ENCODE assay signal across 1 cellular context in genomic region chrX:103124284-103124683, GRCh38.
TF ChIP-seq lines count a peak whose summit lies in the region.

No MANE protein-coding gene starts in this region.

TF ChIP-seq in K562, 482 proteins besides CTCF, POLR2A, EP300 and RAD21 (continued from another document and continues in another):
- TF ChIP-seq, protein P1, sequence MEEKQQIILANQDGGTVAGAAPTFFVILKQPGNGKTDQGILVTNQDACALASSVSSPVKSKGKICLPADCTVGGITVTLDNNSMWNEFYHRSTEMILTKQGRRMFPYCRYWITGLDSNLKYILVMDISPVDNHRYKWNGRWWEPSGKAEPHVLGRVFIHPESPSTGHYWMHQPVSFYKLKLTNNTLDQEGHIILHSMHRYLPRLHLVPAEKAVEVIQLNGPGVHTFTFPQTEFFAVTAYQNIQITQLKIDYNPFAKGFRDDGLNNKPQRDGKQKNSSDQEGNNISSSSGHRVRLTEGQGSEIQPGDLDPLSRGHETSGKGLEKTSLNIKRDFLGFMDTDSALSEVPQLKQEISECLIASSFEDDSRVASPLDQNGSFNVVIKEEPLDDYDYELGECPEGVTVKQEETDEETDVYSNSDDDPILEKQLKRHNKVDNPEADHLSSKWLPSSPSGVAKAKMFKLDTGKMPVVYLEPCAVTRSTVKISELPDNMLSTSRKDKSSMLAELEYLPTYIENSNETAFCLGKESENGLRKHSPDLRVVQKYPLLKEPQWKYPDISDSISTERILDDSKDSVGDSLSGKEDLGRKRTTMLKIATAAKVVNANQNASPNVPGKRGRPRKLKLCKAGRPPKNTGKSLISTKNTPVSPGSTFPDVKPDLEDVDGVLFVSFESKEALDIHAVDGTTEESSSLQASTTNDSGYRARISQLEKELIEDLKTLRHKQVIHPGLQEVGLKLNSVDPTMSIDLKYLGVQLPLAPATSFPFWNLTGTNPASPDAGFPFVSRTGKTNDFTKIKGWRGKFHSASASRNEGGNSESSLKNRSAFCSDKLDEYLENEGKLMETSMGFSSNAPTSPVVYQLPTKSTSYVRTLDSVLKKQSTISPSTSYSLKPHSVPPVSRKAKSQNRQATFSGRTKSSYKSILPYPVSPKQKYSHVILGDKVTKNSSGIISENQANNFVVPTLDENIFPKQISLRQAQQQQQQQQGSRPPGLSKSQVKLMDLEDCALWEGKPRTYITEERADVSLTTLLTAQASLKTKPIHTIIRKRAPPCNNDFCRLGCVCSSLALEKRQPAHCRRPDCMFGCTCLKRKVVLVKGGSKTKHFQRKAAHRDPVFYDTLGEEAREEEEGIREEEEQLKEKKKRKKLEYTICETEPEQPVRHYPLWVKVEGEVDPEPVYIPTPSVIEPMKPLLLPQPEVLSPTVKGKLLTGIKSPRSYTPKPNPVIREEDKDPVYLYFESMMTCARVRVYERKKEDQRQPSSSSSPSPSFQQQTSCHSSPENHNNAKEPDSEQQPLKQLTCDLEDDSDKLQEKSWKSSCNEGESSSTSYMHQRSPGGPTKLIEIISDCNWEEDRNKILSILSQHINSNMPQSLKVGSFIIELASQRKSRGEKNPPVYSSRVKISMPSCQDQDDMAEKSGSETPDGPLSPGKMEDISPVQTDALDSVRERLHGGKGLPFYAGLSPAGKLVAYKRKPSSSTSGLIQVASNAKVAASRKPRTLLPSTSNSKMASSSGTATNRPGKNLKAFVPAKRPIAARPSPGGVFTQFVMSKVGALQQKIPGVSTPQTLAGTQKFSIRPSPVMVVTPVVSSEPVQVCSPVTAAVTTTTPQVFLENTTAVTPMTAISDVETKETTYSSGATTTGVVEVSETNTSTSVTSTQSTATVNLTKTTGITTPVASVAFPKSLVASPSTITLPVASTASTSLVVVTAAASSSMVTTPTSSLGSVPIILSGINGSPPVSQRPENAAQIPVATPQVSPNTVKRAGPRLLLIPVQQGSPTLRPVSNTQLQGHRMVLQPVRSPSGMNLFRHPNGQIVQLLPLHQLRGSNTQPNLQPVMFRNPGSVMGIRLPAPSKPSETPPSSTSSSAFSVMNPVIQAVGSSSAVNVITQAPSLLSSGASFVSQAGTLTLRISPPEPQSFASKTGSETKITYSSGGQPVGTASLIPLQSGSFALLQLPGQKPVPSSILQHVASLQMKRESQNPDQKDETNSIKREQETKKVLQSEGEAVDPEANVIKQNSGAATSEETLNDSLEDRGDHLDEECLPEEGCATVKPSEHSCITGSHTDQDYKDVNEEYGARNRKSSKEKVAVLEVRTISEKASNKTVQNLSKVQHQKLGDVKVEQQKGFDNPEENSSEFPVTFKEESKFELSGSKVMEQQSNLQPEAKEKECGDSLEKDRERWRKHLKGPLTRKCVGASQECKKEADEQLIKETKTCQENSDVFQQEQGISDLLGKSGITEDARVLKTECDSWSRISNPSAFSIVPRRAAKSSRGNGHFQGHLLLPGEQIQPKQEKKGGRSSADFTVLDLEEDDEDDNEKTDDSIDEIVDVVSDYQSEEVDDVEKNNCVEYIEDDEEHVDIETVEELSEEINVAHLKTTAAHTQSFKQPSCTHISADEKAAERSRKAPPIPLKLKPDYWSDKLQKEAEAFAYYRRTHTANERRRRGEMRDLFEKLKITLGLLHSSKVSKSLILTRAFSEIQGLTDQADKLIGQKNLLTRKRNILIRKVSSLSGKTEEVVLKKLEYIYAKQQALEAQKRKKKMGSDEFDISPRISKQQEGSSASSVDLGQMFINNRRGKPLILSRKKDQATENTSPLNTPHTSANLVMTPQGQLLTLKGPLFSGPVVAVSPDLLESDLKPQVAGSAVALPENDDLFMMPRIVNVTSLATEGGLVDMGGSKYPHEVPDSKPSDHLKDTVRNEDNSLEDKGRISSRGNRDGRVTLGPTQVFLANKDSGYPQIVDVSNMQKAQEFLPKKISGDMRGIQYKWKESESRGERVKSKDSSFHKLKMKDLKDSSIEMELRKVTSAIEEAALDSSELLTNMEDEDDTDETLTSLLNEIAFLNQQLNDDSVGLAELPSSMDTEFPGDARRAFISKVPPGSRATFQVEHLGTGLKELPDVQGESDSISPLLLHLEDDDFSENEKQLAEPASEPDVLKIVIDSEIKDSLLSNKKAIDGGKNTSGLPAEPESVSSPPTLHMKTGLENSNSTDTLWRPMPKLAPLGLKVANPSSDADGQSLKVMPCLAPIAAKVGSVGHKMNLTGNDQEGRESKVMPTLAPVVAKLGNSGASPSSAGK (IDR thresholded peaks at IDR 0.05): peak; percentile 87
- TF ChIP-seq EHMT2 (IDR thresholded peaks at IDR 0.05) (peak; percentile 77), SMAD4 (CRISPR knock-in tag; conservative IDR thresholded peaks at IDR 0.05) (peak; percentile 91), CC2D1A (IDR thresholded peaks at IDR 0.05) (peak; percentile 88), CBX3 (IDR thresholded peaks at IDR 0.05; ENCODE audit: borderline replicate concordance in 1 of 2, low read length in 2 of 2) (0 out of 3 replicates have a peak, but pooled peaks of 1 of the 2 experiments have one; percentile 44), TOE1 (IDR thresholded peaks at IDR 0.05; ENCODE audit: borderline replicate concordance) (peak; percentile 37; the same call in 1 of the 2 replicates), TOE1 (CRISPR knock-in tag; IDR thresholded peaks at IDR 0.05; ENCODE audit: borderline replicate concordance, low read depth) (no peak), E2F1 (CRISPR knock-in tag; IDR thresholded peaks at IDR 0.05) (no peak), L3MBTL2 (IDR thresholded peaks at IDR 0.05) (peak; percentile 98), ZEB2 (IDR thresholded peaks at IDR 0.05) (peak; percentile 66; the same call in 1 of the 2 replicates), CBX2 (IDR thresholded peaks at IDR 0.05; ENCODE audit: insufficient read depth, low read length, poor library complexity, severe bottlenecking) (no peak), KHSRP (IDR thresholded peaks at IDR 0.05) (peak; percentile 61; the same call in 1 of the 2 replicates), HDAC3 (IDR thresholded peaks at IDR 0.05; ENCODE audit: borderline replicate concordance, partially characterized antibody) (peak; percentile 73), MTA3 (IDR thresholded peaks at IDR 0.05; ENCODE audit: borderline replicate concordance) (no peak), DPF2 (IDR thresholded peaks at IDR 0.05) (peak; percentile 92), CEBPB (tag; IDR thresholded peaks at IDR 0.05) (no peak), NR2C2 (CRISPR knock-in tag; IDR thresholded peaks at IDR 0.05) (no peak), NR2C2 (tag; IDR thresholded peaks at IDR 0.05) (peak; percentile 28; the same call in 1 of the 2 replicates), RFX7 (CRISPR knock-in tag; IDR thresholded peaks at IDR 0.05) (no peak), POLR2AphosphoS5 (IDR thresholded peaks at IDR 0.05; ENCODE audit: control insufficient read depth, insufficient read depth, low read depth, low read length) (peak; percentile 69), HMBOX1 (IDR thresholded peaks at IDR 0.05) (0 out of 2 replicates have a peak, but pooled peaks have one; percentile 27), GATA2 (CRISPR knock-in tag; IDR thresholded peaks at IDR 0.05) (peak; percentile 65; the same call in 1 of the 2 replicates), C11orf30 (IDR thresholded peaks at IDR 0.05; ENCODE audit: low read depth) (peak; percentile 23; the same call in 1 of the 2 replicates), ZKSCAN1 (IDR thresholded peaks at IDR 0.05; ENCODE audit: low read depth, low read length) (peak; percentile 99), NFE2 (IDR thresholded peaks at IDR 0.05; ENCODE audit: low read depth) (peak; percentile 82), NBN (IDR thresholded peaks at IDR 0.05; ENCODE audit: low read depth) (0 out of 2 replicates have a peak, but pooled peaks have one; percentile 57), CXXC5 (CRISPR knock-in tag; IDR thresholded peaks at IDR 0.05) (peak; percentile 60), HMG20B (CRISPR knock-in tag; IDR thresholded peaks at IDR 0.05) (no peak), MEIS2 (IDR thresholded peaks at IDR 0.05; ENCODE audit: partially characterized antibody) (peak; percentile 82), ZNF197 (CRISPR knock-in tag; IDR thresholded peaks at IDR 0.05; ENCODE audit: low read depth) (no peak), ZNF644 (tag; IDR thresholded peaks at IDR 0.05; ENCODE audit: low read depth) (0 out of 2 replicates have a peak, but pooled peaks have one; percentile 69), ZKSCAN8 (CRISPR knock-in tag; IDR thresholded peaks at IDR 0.05) (no peak), FOSL1 (tag; conservative IDR thresholded peaks at IDR 0.05) (peak; percentile 78), KLF16 (IDR thresholded peaks at IDR 0.05) (peak; percentile 88), ARNT (IDR thresholded peaks at IDR 0.05) (peak in 1 of 2 experiments; percentile 42; a peak in 1 of 4 replicates), ZFX (CRISPR knock-in tag; IDR thresholded peaks at IDR 0.05) (no peak), NCOR1 (IDR thresholded peaks at IDR 0.05) (peak; percentile 94), NFIC (IDR thresholded peaks at IDR 0.05) (peak; percentile 85), ZNF707 (CRISPR knock-in tag; conservative IDR thresholded peaks at IDR 0.05) (no peak), SMARCE1 (IDR thresholded peaks at IDR 0.05) (peak; percentile 88), CCNT2 (IDR thresholded peaks at IDR 0.05; ENCODE audit: borderline replicate concordance, extremely low read depth, insufficient read length, low read depth, low read length) (peak; percentile 94), JUND (IDR thresholded peaks at IDR 0.05; ENCODE audit: borderline replicate concordance, low read depth, low read length) (peak; percentile 56), JUND (tag; IDR thresholded peaks at IDR 0.05; ENCODE audit: borderline replicate concordance, low read depth, low read length) (peak; percentile 54; the same call in 2 of the 3 replicates), ESRRA (IDR thresholded peaks at IDR 0.05; ENCODE audit: borderline replicate concordance, low read depth) (no peak), ATF1 (CRISPR knock-in tag; IDR thresholded peaks at IDR 0.05) (no peak), ATF1 (tag; IDR thresholded peaks at IDR 0.05) (peak; percentile 41), ELF2 (CRISPR knock-in tag; IDR thresholded peaks at IDR 0.05) (no peak)
- TF ChIP-seq, protein P2, sequence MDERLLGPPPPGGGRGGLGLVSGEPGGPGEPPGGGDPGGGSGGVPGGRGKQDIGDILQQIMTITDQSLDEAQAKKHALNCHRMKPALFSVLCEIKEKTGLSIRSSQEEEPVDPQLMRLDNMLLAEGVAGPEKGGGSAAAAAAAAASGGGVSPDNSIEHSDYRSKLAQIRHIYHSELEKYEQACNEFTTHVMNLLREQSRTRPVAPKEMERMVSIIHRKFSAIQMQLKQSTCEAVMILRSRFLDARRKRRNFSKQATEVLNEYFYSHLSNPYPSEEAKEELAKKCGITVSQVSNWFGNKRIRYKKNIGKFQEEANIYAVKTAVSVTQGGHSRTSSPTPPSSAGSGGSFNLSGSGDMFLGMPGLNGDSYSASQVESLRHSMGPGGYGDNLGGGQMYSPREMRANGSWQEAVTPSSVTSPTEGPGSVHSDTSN (CRISPR knock-in tag; IDR thresholded peaks at IDR 0.05; ENCODE audit: low read depth): no peak
- TF ChIP-seq, protein P2 (tag; conservative IDR thresholded peaks at IDR 0.05; ENCODE audit: low read depth): peak; percentile 56
- TF ChIP-seq, protein P3, sequence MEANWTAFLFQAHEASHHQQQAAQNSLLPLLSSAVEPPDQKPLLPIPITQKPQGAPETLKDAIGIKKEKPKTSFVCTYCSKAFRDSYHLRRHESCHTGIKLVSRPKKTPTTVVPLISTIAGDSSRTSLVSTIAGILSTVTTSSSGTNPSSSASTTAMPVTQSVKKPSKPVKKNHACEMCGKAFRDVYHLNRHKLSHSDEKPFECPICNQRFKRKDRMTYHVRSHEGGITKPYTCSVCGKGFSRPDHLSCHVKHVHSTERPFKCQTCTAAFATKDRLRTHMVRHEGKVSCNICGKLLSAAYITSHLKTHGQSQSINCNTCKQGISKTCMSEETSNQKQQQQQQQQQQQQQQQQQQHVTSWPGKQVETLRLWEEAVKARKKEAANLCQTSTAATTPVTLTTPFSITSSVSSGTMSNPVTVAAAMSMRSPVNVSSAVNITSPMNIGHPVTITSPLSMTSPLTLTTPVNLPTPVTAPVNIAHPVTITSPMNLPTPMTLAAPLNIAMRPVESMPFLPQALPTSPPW (CRISPR knock-in tag; IDR thresholded peaks at IDR 0.05): peak; percentile 35; the same call in 1 of the 2 replicates
